ENCODE assay signal across 1 cellular context in genomic region chr4:3237266-3237665, GRCh38.
TF ChIP-seq lines count a peak whose summit lies in the region.

No MANE protein-coding gene starts in this region.

TF ChIP-seq in WTC11, 78 proteins besides CTCF, POLR2A, EP300 and RAD21 (continued from another document):
- TF ChIP-seq ZNF532 (CRISPR knock-in tag; IDR thresholded peaks at IDR 0.05; ENCODE audit: borderline replicate concordance) (no peak), E2F4 (CRISPR knock-in tag; IDR thresholded peaks at IDR 0.05; ENCODE audit: borderline replicate concordance, low read depth) (no peak), STAT6 (CRISPR knock-in tag; conservative IDR thresholded peaks at IDR 0.05; ENCODE audit: low read depth) (no peak), GRHL2 (CRISPR knock-in tag; IDR thresholded peaks at IDR 0.05; ENCODE audit: insufficient replicate concordance, severe bottlenecking) (no peak), ZNF219 (CRISPR knock-in tag; IDR thresholded peaks at IDR 0.05; ENCODE audit: borderline replicate concordance) (no peak), AR (CRISPR knock-in tag; IDR thresholded peaks at IDR 0.05) (no peak)
